In the genomic region with DNA sequence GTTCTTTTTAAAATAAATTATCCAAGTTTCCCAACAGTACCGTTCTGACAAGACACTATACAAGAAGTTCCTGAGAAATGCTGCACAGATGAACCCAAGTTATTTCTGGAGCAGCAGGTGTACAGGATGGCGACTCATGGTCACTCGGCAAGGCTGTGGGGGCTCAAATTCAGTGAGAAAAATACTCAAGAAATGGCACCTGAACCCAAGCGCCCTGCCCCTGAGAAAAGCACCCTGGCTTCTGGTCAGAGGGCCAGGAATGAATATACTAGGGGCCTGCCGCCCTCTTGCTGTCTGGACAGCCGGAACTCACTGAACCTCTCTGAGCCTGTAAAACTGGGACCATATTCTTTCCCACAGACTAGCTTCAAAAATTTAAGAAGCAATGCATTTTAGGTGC, we compare ENCODE assay signal across 8 cellular contexts. TPM values are rescaled to one million over a fixed set of nuclear protein-coding genes. Genes with fewer than 3 reads are reported as not detected.
A peak's percentile ranks its signal among the peaks of the same experiment; 100 is the strongest.
DNase-seq lines count a peak whose midpoint lies in the region; ATAC-seq and TF ChIP-seq lines count a peak whose summit lies in the region.

No MANE protein-coding gene starts in this region.

- H3F3A ChIP-seq in PC-3 (ENCODE audit: low read length, unreplicated experiment): peaks cover 13% of the 10 kb centered on the region

- peak overlapping the region; percentile 65 for H3K4me3 ChIP-seq in GM06990 (replicated peaks; ENCODE audit: low read depth, low read length)
- H3K4me3 ChIP-seq in PC-3 (ENCODE audit: low read length): peak overlapping the region; percentile 87
- H3K4me3 ChIP-seq in epithelial cell of proximal tubule (ENCODE audit: low read depth, low read length): peak overlapping the region; percentile 80
- no peak overlapping the region for H3K4me3 ChIP-seq in parathyroid adenoma (ENCODE audit: low read depth, low read length)

- H3K9me2 ChIP-seq in PC-3 (replicated peaks; ENCODE audit: low read length): no peaks in the 10 kb centered on the region

- H3K36me3 ChIP-seq in GM06990 (ENCODE audit: control insufficient read depth, insufficient read depth, low read length) (no peaks in the 10 kb centered on the region; the same call in none of the 2 replicates), PC-3 (ENCODE audit: low read depth, low read length) (no peaks in the 10 kb centered on the region), parathyroid adenoma (ENCODE audit: control insufficient read depth, insufficient read depth, low read length) (no peaks in the 10 kb centered on the region)

- no TSS peak for BruUV-seq in PC-3 (replicated peaks; lab: Mats Ljungman, UMichigan)

- H3K79me2 ChIP-seq in PC-3 (ENCODE audit: low read length): peaks cover 45% of the 10 kb centered on the region
- H3K79me2 ChIP-seq in parathyroid adenoma: peaks cover 23% of the 10 kb centered on the region

- intact Hi-C loops in PC-3 (cut with micrococcal nuclease): loop anchor here (2.0 to 5.0 kb wide), 2 partner anchors 69 to 131 kb away; no protein-coding TSS in a partner anchor

- H4K20me1 ChIP-seq in PC-3 (ENCODE audit: low read length): peaks cover 18% of the 10 kb centered on the region; the same call in 1 of the 2 replicates

- DNase-seq in GM06990 (ENCODE audit: extremely low read depth, insufficient read length): no peak
- no peak for DNase-seq in PC-3
- DNase-seq in epithelial cell of proximal tubule (ENCODE audit: low read depth): no peak
- DNase-seq in cerebellar cortex (ENCODE audit: low spot score): no peak
- DNase-seq in middle frontal gyrus (ENCODE audit: extremely low spot score, low spot score): no peak
- DNase-seq in AG08396 (ENCODE audit: low spot score): no peak
- DNase-seq in stimulated activated CD4-positive, alpha-beta T cell treated with anti-CD3 and anti-CD28 coated beads, Interleukin-2, amount 100 ng/mL, for 48 hours: no peak

- TF ChIP-seq CTCF in GM06990 (IDR thresholded peaks at IDR 0.05; ENCODE audit: insufficient read depth, low read length, poor library complexity, severe bottlenecking) (no peak), PC-3 (conservative IDR thresholded peaks at IDR 0.05; ENCODE audit: low read depth, low read length) (no peak), epithelial cell of proximal tubule (conservative IDR thresholded peaks at IDR 0.05; ENCODE audit: low read depth, low read length) (no peak), parathyroid adenoma (IDR thresholded peaks at IDR 0.05) (no peak)

- H3K4me2 ChIP-seq in PC-3 (ENCODE audit: low read length) (peak overlapping the region; percentile 97), parathyroid adenoma (ENCODE audit: low read length) (peak overlapping the region; percentile 92)

- no peak overlapping the region for H3K27ac ChIP-seq in PC-3 (ENCODE audit: low read length)
- H3K27ac ChIP-seq in parathyroid adenoma: no peak overlapping the region

- H3K27me3 ChIP-seq in GM06990 (replicated peaks; ENCODE audit: control insufficient read depth, insufficient read depth, low read length) (no peaks in the 10 kb centered on the region), PC-3 (ENCODE audit: low read length) (no peaks in the 10 kb centered on the region), parathyroid adenoma (ENCODE audit: control insufficient read depth, insufficient read depth, low read length) (no peaks in the 10 kb centered on the region)

- CTCF ChIA-PET in PC-3 (lab: Charles Lee): interaction anchor here (1.0 kb wide), 1 partner anchor 41 kb away, joined by 3 read pairs; no protein-coding TSS in a partner anchor

- no peaks in the 10 kb centered on the region for H3K9me3 ChIP-seq in PC-3 (ENCODE audit: low read length)
- no peaks in the 10 kb centered on the region for H3K9me3 ChIP-seq in parathyroid adenoma (ENCODE audit: control insufficient read depth, low read length)

- ATAC-seq in PC-3: no peak

- H2AFZ ChIP-seq in PC-3 (ENCODE audit: low read length) (no peak overlapping the region), parathyroid adenoma (no peak overlapping the region)

- POLR2A ChIA-PET in PC-3 (lab: Charles Lee; ENCODE audit: unreplicated experiment): no interaction called here

- no peak overlapping the region for H3K9ac ChIP-seq in PC-3 (ENCODE audit: low read length)
- H3K9ac ChIP-seq in parathyroid adenoma: no peak overlapping the region

- peaks cover 38% of the 10 kb centered on the region for H3K4me1 ChIP-seq in PC-3 (ENCODE audit: insufficient read depth, low read length)
- no peaks in the 10 kb centered on the region for H3K4me1 ChIP-seq in parathyroid adenoma

RNA-seq across cellular contexts. Expression of gene RAPGEF1, which starts 1.6 kb away (rescaled TPM):
- total RNA-seq in PC-3 (2014; rRNA removed) (25.2 and 38.0 TPM in 2 replicates), epithelial cell of proximal tubule (34.8 and 38.1 TPM in 2 replicates)
